8 cellular contexts compared by ENCODE assay signal in genomic region chr12:46266869-46267617, GRCh38. TPM values are rescaled to one million over a fixed set of nuclear protein-coding genes. Genes with fewer than 3 reads are reported as not detected.
A peak's percentile ranks its signal among the peaks of the same experiment; 100 is the strongest.
DNase-seq lines count a peak whose midpoint lies in the region; TF ChIP-seq lines count a peak whose summit lies in the region.

No MANE protein-coding gene starts in this region.

- H3K9ac ChIP-seq in Karpas-422 (ENCODE audit: low read length) = peak overlapping the region; percentile 94

- no peak for TF ChIP-seq CTCF in MCF 10A (IDR thresholded peaks at IDR 0.05; ENCODE audit: unreplicated experiment)

- H2AFZ ChIP-seq in Karpas-422 (ENCODE audit: low read length) = no peak overlapping the region

- H3K27me3 Mint-ChIP-seq in MCF 10A (ENCODE audit: insufficient read depth, unreplicated experiment) = no peaks in the 10 kb centered on the region

- H3K9me3 ChIP-seq in Karpas-422 (ENCODE audit: low read length) = no peaks in the 10 kb centered on the region

- POLR2A ChIA-PET in MCF 10A (lab: Yijun Ruan, JAX) = interaction anchor here (0.6 to 5.5 kb wide), 48 partner anchors 12 to 1009 kb away, joined by 3 to 37 read pairs (median 5); partner anchors contain the start of gene SCAF11

- in situ Hi-C loops in Caki2 (cut with HindIII; ENCODE audit: low pct_unique_long_range_greater_than_20kb, low sequenced_read_pairs) = no loop called here

- no peak overlapping the region for H3K27ac Mint-ChIP-seq in MCF 10A (ENCODE audit: low read depth, unreplicated experiment)

- H3K27me3 ChIP-seq in Karpas-422 (ENCODE audit: low read length) = no peaks in the 10 kb centered on the region

- peaks cover 7% of the 10 kb centered on the region; the same call in 1 of the 2 replicates for H3K36me3 ChIP-seq in Karpas-422 (ENCODE audit: insufficient read depth, low read length)

- CTCF ChIA-PET in MCF 10A (lab: Yijun Ruan, JAX) = interaction anchor here (0.6 to 1.0 kb wide), 4 partner anchors 30 to 1314 kb away, joined by 3 read pairs; no protein-coding TSS in a partner anchor

- no peaks in the 10 kb centered on the region for H3K9me2 ChIP-seq in Karpas-422 (replicated peaks; ENCODE audit: insufficient read depth, low read length)

- no peak overlapping the region for H3K4me3 Mint-ChIP-seq in MCF 10A (ENCODE audit: unreplicated experiment)

- peak overlapping the region; percentile 88 for H3K4me3 ChIP-seq in Karpas-422 (ENCODE audit: low read length)
- H3K4me3 ChIP-seq in skin epidermis = peak overlapping the region; percentile 57 to 65 (median 61)

- H3K27ac ChIP-seq in Karpas-422 (ENCODE audit: low read length) = peak overlapping the region; percentile 81
- H3K27ac ChIP-seq in skin epidermis = peak overlapping the region; percentile 2 to 96 (median 85)

- peaks cover 8% of the 10 kb centered on the region for H3K36me3 Mint-ChIP-seq in MCF 10A (ENCODE audit: insufficient read depth, unreplicated experiment)

- peaks cover 68% of the 10 kb centered on the region for H3K79me2 ChIP-seq in Karpas-422 (ENCODE audit: low read length)

- H4K20me1 ChIP-seq in Karpas-422 (ENCODE audit: insufficient read depth, low read depth, low read length) = peaks cover 19% of the 10 kb centered on the region; the same call in 1 of the 2 replicates

- BruUV-seq in MCF 10A (replicated peaks; lab: Mats Ljungman, UMichigan) = TSS peak; percentile 74

- peaks cover 12% of the 10 kb centered on the region for H3K4me1 Mint-ChIP-seq in MCF 10A (ENCODE audit: insufficient read depth, unreplicated experiment)

- no peaks in the 10 kb centered on the region for H3K9me3 Mint-ChIP-seq in MCF 10A (ENCODE audit: unreplicated experiment)

- peak overlapping the region; percentile 83 for H3K4me2 ChIP-seq in Karpas-422 (ENCODE audit: low read depth, low read length, poor library complexity, severe bottlenecking)

- intact Hi-C loops in MCF 10A (cut with micrococcal nuclease) = loop anchor here (2.0 to 10.0 kb wide), 6 partner anchors 46 to 668 kb away; partner anchors contain the start of gene SCAF11

- H3K4me1 ChIP-seq in Karpas-422 (ENCODE audit: low read length) = peaks cover 62% of the 10 kb centered on the region

- DNase-seq in Caki2 (ENCODE audit: low read depth) (peak; percentile 58), Karpas-422 (peak; percentile 84), T-helper 9 cell (peak; percentile 53), MCF 10A (ENCODE audit: unreplicated experiment) (peak; percentile 53), iPS-NIHi7 (ENCODE audit: extremely low spot score) (peak; percentile 33), GF-D8 (lab: John Stamatoyannopoulos, UW) (no peak), GM19238 (ENCODE audit: insufficient read length, low spot score) (no peak)

RNA-seq across cellular contexts. Expression of gene SLC38A1, which starts 1.8 kb away (rescaled TPM):
- 38.4 and 49.4 TPM in 2 replicates for total RNA-seq in Caki2 (2014; rRNA removed; shearing (Covaris generic); ENCODE audit: low replicate concordance)
- total RNA-seq in Karpas-422 (2014; rRNA removed; shearing (Covaris generic); ENCODE audit: low replicate concordance) = 97.4 and 209 TPM in 2 replicates
- total RNA-seq in MCF 10A (2022) = 327 and 339 TPM in 2 replicates

Comparison
In these comparisons a context has a peak if more than half of its experiments do, and no peak if none do; other contexts are left out.
1. DNase-seq: peak in Caki2 (single experiment), Karpas-422 (single experiment), T-helper 9 cell (single experiment), MCF 10A (single experiment) and iPS-NIHi7 (single experiment); none in GF-D8 (single experiment) and GM19238 (single experiment).